In genomic region chr3:66076861-66077495, GRCh38 we compare ENCODE assay signal across 1 cellular context.
TF ChIP-seq lines count a peak whose summit lies in the region.

No MANE protein-coding gene starts in this region.

TF ChIP-seq in GM23338, 12 proteins besides CTCF, POLR2A, EP300 and RAD21 (continued from another document):
- TF ChIP-seq ZNF462 (CRISPR knock-in tag; IDR thresholded peaks at IDR 0.05) (no peak), ZNF331 (CRISPR knock-in tag; IDR thresholded peaks at IDR 0.05; ENCODE audit: low read depth) (no peak), REST (IDR thresholded peaks at IDR 0.05; ENCODE audit: unreplicated experiment) (no peak), STAT1 (IDR thresholded peaks at IDR 0.05; ENCODE audit: unreplicated experiment) (no peak)
TF ChIP-seq in GM23338: peak in this region for 0.
